Comparison of ENCODE assay signal across 26 cellular contexts in the genomic region with DNA sequence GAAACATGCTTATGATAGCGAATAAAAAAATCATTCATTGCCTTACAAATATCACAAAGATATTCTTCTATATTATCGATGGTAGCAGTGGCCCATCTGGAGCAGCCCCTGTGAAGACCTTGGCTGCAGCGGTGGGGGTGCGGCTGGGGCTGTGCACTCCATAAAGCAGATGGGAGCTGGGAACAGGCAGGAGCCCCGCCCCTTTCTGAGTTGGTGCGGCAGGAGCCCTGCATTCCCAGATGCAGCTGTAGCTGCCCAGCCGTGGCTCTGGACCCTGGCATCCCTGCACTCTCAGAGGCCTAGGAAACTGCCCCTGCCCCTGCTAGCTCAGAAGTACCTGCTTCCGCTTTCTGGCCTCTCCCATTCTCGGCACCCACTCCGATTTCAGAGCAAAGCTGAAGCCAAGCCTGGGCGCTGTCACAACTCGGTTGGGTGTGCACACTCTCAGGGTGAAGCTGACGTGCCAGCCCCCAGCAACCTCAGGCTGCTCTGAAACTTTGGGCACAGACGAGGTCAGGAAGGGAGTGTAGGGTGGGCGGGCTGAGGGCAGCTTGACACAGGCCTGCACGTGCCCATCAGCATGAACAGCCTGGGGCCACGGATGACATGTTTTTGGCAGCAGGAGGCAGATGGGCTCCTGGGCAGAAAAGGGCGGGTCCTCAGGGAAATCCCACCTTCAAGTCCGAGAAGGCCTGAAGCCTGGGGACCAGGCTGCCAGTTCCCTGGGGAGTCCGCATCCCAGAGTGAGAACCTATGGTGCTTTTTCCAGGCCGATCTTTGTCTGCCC.
DNase-seq lines count a peak whose midpoint lies in the region; ATAC-seq and TF ChIP-seq lines count a peak whose summit lies in the region.
"Had no signal": no experiment of that assay in that cellular context is flagged by ENCODE, and none has a peak within 500 bp of the region (broad histone marks: within the 10 kb centered on the region; RNA-seq: fewer than 3 reads in every experiment).

No MANE protein-coding gene starts in this region.

- TF ChIP-seq CTCF in gastroesophageal sphincter (IDR thresholded peaks at IDR 0.05) (no peak), upper lobe of right lung (IDR thresholded peaks at IDR 0.05) (no peak), H9 (conservative IDR thresholded peaks at IDR 0.05) (no peak)

- H3K4me1 ChIP-seq in gastroesophageal sphincter (no peaks in the 10 kb centered on the region), neuronal stem cell (ENCODE audit: control insufficient read depth in 2 of 2, insufficient read depth in 1 of 2, low read depth in 1 of 2, low read length in 2 of 2) (no peaks in the 10 kb centered on the region), upper lobe of right lung (no peaks in the 10 kb centered on the region), H9 (ENCODE audit: insufficient read depth, low read length) (no peaks in the 10 kb centered on the region)
- H3K4me1 ChIP-seq: BLaER1 treated with 17β-estradiol and CSF1 and Interleukin-3, amounts not matched to agents 10 nM and 100 nM; Caco-2 had no signal

- H3K23ac ChIP-seq in neuronal stem cell (ENCODE audit: low read depth, low read length, poor library complexity) (no peak overlapping the region), H9 (ENCODE audit: insufficient read length, low read depth, low read length) (no peak overlapping the region)

- POLR2A ChIA-PET in activated naive CD8-positive, alpha-beta T cell treated with anti-CD3 and anti-CD28 coated beads, Interleukin-2, amount 10 ng/mL, durations not matched to agents 7 days and 5 days (lab: Charles Lee): no interaction called here

- peak; percentile 13 for DNase-seq in activated naive CD8-positive, alpha-beta T cell treated with anti-CD3 and anti-CD28 coated beads, Interleukin-2, amount 10 ng/mL, durations not matched to agents 7 days and 5 days
- no peak for DNase-seq in activated naive CD8-positive, alpha-beta T cell treated with anti-CD3 and anti-CD28 coated beads, Interleukin-2, amount 50 U/mL, for 24 hours
- DNase-seq in neuronal stem cell (ENCODE audit: low spot score) (no peak), upper lobe of right lung (peak; percentile 46), RKO (ENCODE audit: low spot score) (no peak), H9 (no peak)
- DNase-seq: ACHN; Caco-2; CD4-positive, alpha-beta memory T cell; DMS 273 treated with DMSO at 0.1 percent for 48 hours; DMS79 treated with DMSO at 0.1 percent for 48 hours; HCEC 1CT; KG1; NCI-H1105; NCI-H2081; NCI-H2171; NCI-H526; PC-3; RPMI8226; SHP77 treated with DMSO at 0.1 percent for 48 hours had no signal

- H3K4me2 ChIP-seq in neuronal stem cell (ENCODE audit: insufficient read depth, low read length, poor library complexity, severe bottlenecking) (no peak overlapping the region), H9 (ENCODE audit: insufficient read depth, insufficient read length, low read length) (no peak overlapping the region)
- H3K4me2 ChIP-seq: BLaER1 treated with 17β-estradiol and CSF1 and Interleukin-3, amounts not matched to agents 10 nM and 100 nM; GM23338 had no signal

- H3K4ac ChIP-seq in neuronal stem cell (ENCODE audit: low read length) (no peak overlapping the region), H9 (ENCODE audit: low read depth, low read length) (no peak overlapping the region)

- TF ChIP-seq EP300 in gastroesophageal sphincter (IDR thresholded peaks at IDR 0.05): no peak

- H3K36me3 Mint-ChIP-seq in activated naive CD8-positive, alpha-beta T cell treated with anti-CD3 and anti-CD28 coated beads, Interleukin-2, amount 10 ng/mL, durations not matched to agents 7 days and 5 days: no peaks in the 10 kb centered on the region
- H3K36me3 Mint-ChIP-seq in activated naive CD8-positive, alpha-beta T cell treated with anti-CD3 and anti-CD28 coated beads, Interleukin-2, amount 50 U/mL, for 24 hours (ENCODE audit: low read depth): no peaks in the 10 kb centered on the region
- H3K36me3 Mint-ChIP-seq in H9 (ENCODE audit: insufficient read depth in 1 of 3, low read depth in 3 of 3): no peaks in the 10 kb centered on the region; a peak in 1 of 7 replicates
- H3K36me3 Mint-ChIP-seq: CD4-positive, alpha-beta memory T cell had no signal

- no peak overlapping the region for H3K27ac Mint-ChIP-seq in activated naive CD8-positive, alpha-beta T cell treated with anti-CD3 and anti-CD28 coated beads, Interleukin-2, amount 10 ng/mL, durations not matched to agents 7 days and 5 days
- no peak overlapping the region for H3K27ac Mint-ChIP-seq in activated naive CD8-positive, alpha-beta T cell treated with anti-CD3 and anti-CD28 coated beads, Interleukin-2, amount 50 U/mL, for 24 hours
- H3K27ac Mint-ChIP-seq in H9: no peak overlapping the region
- H3K27ac Mint-ChIP-seq: CD4-positive, alpha-beta memory T cell; GM23338 had no signal

- H2BK15ac ChIP-seq in neuronal stem cell (ENCODE audit: low read length): no peak overlapping the region
- H2BK15ac ChIP-seq in H9 (ENCODE audit: low read depth, low read length): no peak overlapping the region

- no peak overlapping the region for H2AK5ac ChIP-seq in neuronal stem cell (ENCODE audit: low read depth, low read length)
- H2AK5ac ChIP-seq in H9 (ENCODE audit: insufficient read length, low read length): no peak overlapping the region

- H2BK12ac ChIP-seq in neuronal stem cell (ENCODE audit: low read length): no peak overlapping the region
- H2BK12ac ChIP-seq in H9 (ENCODE audit: insufficient read length, low read depth, low read length): no peak overlapping the region

- H2AFZ ChIP-seq in neuronal stem cell (ENCODE audit: low read length): peak overlapping the region; percentile 22
- H2AFZ ChIP-seq in H9 (ENCODE audit: low read length): no peak overlapping the region
- H2AFZ ChIP-seq: GM23338 had no signal

- H3K79me1 ChIP-seq in neuronal stem cell (ENCODE audit: low read depth, low read length): no peaks in the 10 kb centered on the region
- H3K79me1 ChIP-seq in H9 (ENCODE audit: insufficient read depth, low read depth, low read length, poor library complexity, severe bottlenecking): no peaks in the 10 kb centered on the region

- H3K79me2 ChIP-seq in H9 (ENCODE audit: insufficient read depth, low read length): no peaks in the 10 kb centered on the region

- H3K27me3 Mint-ChIP-seq in activated naive CD8-positive, alpha-beta T cell treated with anti-CD3 and anti-CD28 coated beads, Interleukin-2, amount 10 ng/mL, durations not matched to agents 7 days and 5 days: no peaks in the 10 kb centered on the region
- no peaks in the 10 kb centered on the region for H3K27me3 Mint-ChIP-seq in activated naive CD8-positive, alpha-beta T cell treated with anti-CD3 and anti-CD28 coated beads, Interleukin-2, amount 50 U/mL, for 24 hours
- H3K27me3 Mint-ChIP-seq in H9 (ENCODE audit: low read depth): no peaks in the 10 kb centered on the region
- H3K27me3 Mint-ChIP-seq: CD4-positive, alpha-beta memory T cell had no signal

- ATAC-seq in activated naive CD8-positive, alpha-beta T cell treated with anti-CD3 and anti-CD28 coated beads, Interleukin-2, amount 10 ng/mL, durations not matched to agents 7 days and 5 days (ENCODE audit: low read depth): no peak
- ATAC-seq in activated naive CD8-positive, alpha-beta T cell treated with anti-CD3 and anti-CD28 coated beads, Interleukin-2, amount 50 U/mL, for 24 hours: no peak
- ATAC-seq in gastroesophageal sphincter: peak; percentile 28
- peak; percentile 32 for ATAC-seq in upper lobe of right lung
- ATAC-seq in GM18505 (IDR thresholded peaks at IDR 0.05; ENCODE audit: unreplicated experiment): no peak
- ATAC-seq: GM23338, PC-3 had no signal

- H4K8ac ChIP-seq in neuronal stem cell (ENCODE audit: low read depth, low read length) (peak overlapping the region; percentile 82), H9 (replicated peaks; ENCODE audit: insufficient read length, low read depth, low read length) (no peak overlapping the region)

- no peak overlapping the region for H4K91ac ChIP-seq in neuronal stem cell (ENCODE audit: low read depth, low read length, poor library complexity)
- H4K91ac ChIP-seq in H9 (ENCODE audit: insufficient read length, low read depth, low read length): no peak overlapping the region

- no peaks in the 10 kb centered on the region for H4K20me1 ChIP-seq in H9 (ENCODE audit: control insufficient read depth, insufficient read depth, insufficient read length)
- H4K20me1 ChIP-seq: BLaER1 treated with 17β-estradiol and CSF1 and Interleukin-3, amounts not matched to agents 10 nM and 100 nM had no signal

- H3K4me3 ChIP-seq in gastroesophageal sphincter (no peak overlapping the region), neuronal stem cell (ENCODE audit: low read length in 2 of 2) (no peak overlapping the region), upper lobe of right lung (no peak overlapping the region)
- H3K4me3 ChIP-seq: BLaER1 treated with 17β-estradiol and CSF1 and Interleukin-3, amounts not matched to agents 10 nM and 100 nM; GM23338; SK-N-MC had no signal

- no peaks in the 10 kb centered on the region for H3K4me1 Mint-ChIP-seq in activated naive CD8-positive, alpha-beta T cell treated with anti-CD3 and anti-CD28 coated beads, Interleukin-2, amount 10 ng/mL, durations not matched to agents 7 days and 5 days
- H3K4me1 Mint-ChIP-seq in activated naive CD8-positive, alpha-beta T cell treated with anti-CD3 and anti-CD28 coated beads, Interleukin-2, amount 50 U/mL, for 24 hours: no peaks in the 10 kb centered on the region
- H3K4me1 Mint-ChIP-seq in H9: no peaks in the 10 kb centered on the region
- H3K4me1 Mint-ChIP-seq: CD4-positive, alpha-beta memory T cell; GM23338 had no signal

- intact Hi-C loops in upper lobe of right lung (cut with DNase I): no loop called here

- H3K18ac ChIP-seq in neuronal stem cell (ENCODE audit: low read length): peak overlapping the region; percentile 57
- no peak overlapping the region for H3K18ac ChIP-seq in H9 (ENCODE audit: insufficient read length, low read depth, low read length)

- H3K27ac ChIP-seq in gastroesophageal sphincter: no peak overlapping the region
- H3K27ac ChIP-seq in neuronal stem cell (replicated peaks; ENCODE audit: low read length): no peak overlapping the region
- no peak overlapping the region for H3K27ac ChIP-seq in upper lobe of right lung
- no peak overlapping the region for H3K27ac ChIP-seq in H9 (ENCODE audit: insufficient read length, low read depth, low read length)
- H3K27ac ChIP-seq: 22Rv1; BLaER1 treated with 17β-estradiol and CSF1 and Interleukin-3, amounts not matched to agents 10 nM and 100 nM; SK-N-MC had no signal

- peaks cover 0 to 7% (median 0%) of the 10 kb centered on the region in 3 donors for H3K9me3 ChIP-seq in gastroesophageal sphincter
- no peaks in the 10 kb centered on the region for H3K9me3 ChIP-seq in neuronal stem cell (replicated peaks in 1 of 2; ENCODE audit: control insufficient read depth in 2 of 2, insufficient read depth in 1 of 2, low read depth in 1 of 2, low read length in 2 of 2)
- peaks cover 4% of the 10 kb centered on the region for H3K9me3 ChIP-seq in upper lobe of right lung
- no peaks in the 10 kb centered on the region for H3K9me3 ChIP-seq in H9 (ENCODE audit: control insufficient read depth, low read depth, low read length)
- H3K9me3 ChIP-seq: Caco-2 had no signal

- no peak overlapping the region for H4K5ac ChIP-seq in H9 (ENCODE audit: insufficient read length, low read depth, low read length)

- H3K27me3 ChIP-seq in gastroesophageal sphincter (no peaks in the 10 kb centered on the region), neuronal stem cell (ENCODE audit: control insufficient read depth in 3 of 3, insufficient read depth in 3 of 3, low read depth in 1 of 3, low read length in 3 of 3) (no peaks in the 10 kb centered on the region), upper lobe of right lung (no peaks in the 10 kb centered on the region), H9 (ENCODE audit: insufficient read depth, low read length) (no peaks in the 10 kb centered on the region)
- H3K27me3 ChIP-seq: BLaER1 treated with 17β-estradiol and CSF1 and Interleukin-3, amounts not matched to agents 10 nM and 100 nM had no signal

- H2BK120ac ChIP-seq in neuronal stem cell (ENCODE audit: low read depth, low read length) (no peak overlapping the region), H9 (ENCODE audit: low read depth, low read length, poor library complexity, severe bottlenecking) (no peak overlapping the region)

- H3K23me2 ChIP-seq in H9 (ENCODE audit: insufficient read length, low read depth, low read length, poor library complexity, severe bottlenecking): no peaks in the 10 kb centered on the region

- no peak overlapping the region for H3K9ac ChIP-seq in neuronal stem cell (ENCODE audit: low read depth, low read length, poor library complexity)
- H3K9ac ChIP-seq in H9 (ENCODE audit: extremely low read depth, insufficient read length, low read length): no peak overlapping the region
- H3K9ac ChIP-seq: BLaER1 treated with 17β-estradiol and CSF1 and Interleukin-3, amounts not matched to agents 10 nM and 100 nM had no signal

- H2BK20ac ChIP-seq in H9 (ENCODE audit: low read depth, low read length, poor library complexity, severe bottlenecking): no peak overlapping the region

- H3K4me3 Mint-ChIP-seq in activated naive CD8-positive, alpha-beta T cell treated with anti-CD3 and anti-CD28 coated beads, Interleukin-2, amount 10 ng/mL, durations not matched to agents 7 days and 5 days: no peak overlapping the region
- H3K4me3 Mint-ChIP-seq in activated naive CD8-positive, alpha-beta T cell treated with anti-CD3 and anti-CD28 coated beads, Interleukin-2, amount 50 U/mL, for 24 hours: no peak overlapping the region
- H3K4me3 Mint-ChIP-seq in H9: no peak overlapping the region
- H3K4me3 Mint-ChIP-seq: CD4-positive, alpha-beta memory T cell; GM23338 had no signal

- no peak overlapping the region for H3K56ac ChIP-seq in H9 (ENCODE audit: insufficient read length, low read depth, low read length)

- no peak overlapping the region for H3K14ac ChIP-seq in neuronal stem cell (ENCODE audit: low read length)
- H3K14ac ChIP-seq in H9 (ENCODE audit: insufficient read depth, low read length): no peak overlapping the region

- no peak overlapping the region for H2BK5ac ChIP-seq in neuronal stem cell (ENCODE audit: low read length)
- H2BK5ac ChIP-seq in H9 (ENCODE audit: insufficient read length, low read length): no peak overlapping the region

- H3K9me3 Mint-ChIP-seq in activated naive CD8-positive, alpha-beta T cell treated with anti-CD3 and anti-CD28 coated beads, Interleukin-2, amount 10 ng/mL, durations not matched to agents 7 days and 5 days: peaks cover 4% of the 10 kb centered on the region
- H3K9me3 Mint-ChIP-seq in activated naive CD8-positive, alpha-beta T cell treated with anti-CD3 and anti-CD28 coated beads, Interleukin-2, amount 50 U/mL, for 24 hours: peaks cover 14% of the 10 kb centered on the region
- H3K9me3 Mint-ChIP-seq in H9: peaks cover 2 to 3% of the 10 kb centered on the region in 2 experiments; a peak in 4 of 5 replicates
- H3K9me3 Mint-ChIP-seq: GM23338 had no signal

- 73 to 100% methylated on average over 3 to 6 of the region's 21 CpGs for WGBS in gastroesophageal sphincter (ENCODE audit: low coverage in 1 of 2), 2 donors
- no CpG with 5 or more reads among the region's 21 CpGs for WGBS in neuronal stem cell (ENCODE audit: extremely low coverage in 2 of 2, insufficient read length in 2 of 2, insufficient replicate concordance in 1 of 2), 2 donors
- no CpG with 5 or more reads among the region's 21 CpGs for WGBS in H9 (ENCODE audit: extremely low coverage, insufficient read length, low lambda C conversion rate)

- no peak for TF ChIP-seq POLR2A in gastroesophageal sphincter (IDR thresholded peaks at IDR 0.05)
- TF ChIP-seq POLR2A in GM18505 (IDR thresholded peaks at IDR 0.05; ENCODE audit: borderline replicate concordance, extremely low read depth, insufficient read depth, insufficient read length): no peak

- H3K36me3 ChIP-seq in gastroesophageal sphincter (no peaks in the 10 kb centered on the region), neuronal stem cell (replicated peaks in 1 of 2; ENCODE audit: control insufficient read depth in 2 of 2, insufficient read depth in 2 of 2, low read length in 2 of 2) (no peaks in the 10 kb centered on the region), upper lobe of right lung (no peaks in the 10 kb centered on the region)
- H3K36me3 ChIP-seq: BLaER1 treated with 17β-estradiol and CSF1 and Interleukin-3, amounts not matched to agents 10 nM and 100 nM had no signal

- no peak overlapping the region for H3T11ph ChIP-seq in H9 (ENCODE audit: low read length)

Comparison
In these comparisons a context has a peak if more than half of its experiments do, and no peak if none do; other contexts are left out.
1. DNase-seq: peak in activated naive CD8-positive, alpha-beta T cell treated with anti-CD3 and anti-CD28 coated beads, Interleukin-2, amount 10 ng/mL, durations not matched to agents 7 days and 5 days (single experiment) and upper lobe of right lung (single experiment); none in activated naive CD8-positive, alpha-beta T cell treated with anti-CD3 and anti-CD28 coated beads, Interleukin-2, amount 50 U/mL, for 24 hours (single experiment), neuronal stem cell (single experiment), RKO (single experiment) and H9 (single experiment).
2. ATAC-seq: peak in gastroesophageal sphincter (single experiment) and upper lobe of right lung (single experiment); none in activated naive CD8-positive, alpha-beta T cell treated with anti-CD3 and anti-CD28 coated beads, Interleukin-2, amount 10 ng/mL, durations not matched to agents 7 days and 5 days (single experiment), activated naive CD8-positive, alpha-beta T cell treated with anti-CD3 and anti-CD28 coated beads, Interleukin-2, amount 50 U/mL, for 24 hours (single experiment) and GM18505 (single experiment).